ENCODE assay signal across 10 cellular contexts in genomic region chr9:138007566-138008080, GRCh38.
"Had no signal": no experiment of that assay in that cellular context is flagged by ENCODE, and none has a peak within 500 bp of the region (broad histone marks: within the 10 kb centered on the region; RNA-seq: fewer than 3 reads in every experiment).

No MANE protein-coding gene starts in this region.

- H3K36me3 ChIP-seq: esophagus squamous epithelium, left ventricle myocardium inferior, transverse colon had no signal

- H3K27ac ChIP-seq: esophagus squamous epithelium, left ventricle myocardium inferior, transverse colon had no signal

- H3K4me3 Mint-ChIP-seq: activated T-cell treated with anti-CD3 and anti-CD28 coated beads, Interleukin-2, amount 50 U/mL, for 4 hours; neural crest cell; T-cell had no signal

- H3K4me1 Mint-ChIP-seq: neural crest cell, T-cell had no signal

- DNase-seq: activated CD4-positive, alpha-beta T cell treated with anti-CD3 and anti-CD28 coated beads for 4 hours; activated T-cell treated with anti-CD3 and anti-CD28 coated beads, Interleukin-2, amount 50 U/mL, for 4 hours; esophagus squamous epithelium; foreskin fibroblast; left ventricle myocardium inferior; stimulated activated CD4-positive, alpha-beta T cell treated with anti-CD3 and anti-CD28 coated beads, Interleukin-4, amount 100 ng/mL, for 4 hours; T1000; transverse colon had no signal

- H3K27ac Mint-ChIP-seq: T-cell had no signal

- H3K4me1 ChIP-seq: esophagus squamous epithelium, left ventricle myocardium inferior, transverse colon had no signal

- H3K9me3 ChIP-seq: esophagus squamous epithelium, transverse colon had no signal

- H3K27me3 ChIP-seq: transverse colon had no signal

- H3K36me3 Mint-ChIP-seq: T-cell had no signal

- ATAC-seq: activated T-cell treated with anti-CD3 and anti-CD28 coated beads, Interleukin-2, amount 50 U/mL, for 4 hours; T-cell had no signal

- H3K4me3 ChIP-seq: esophagus squamous epithelium, left ventricle myocardium inferior, transverse colon had no signal

- H3K9me3 Mint-ChIP-seq: activated T-cell treated with anti-CD3 and anti-CD28 coated beads, Interleukin-2, amount 50 U/mL, for 4 hours; neural crest cell; T-cell had no signal
